In the genomic region with DNA sequence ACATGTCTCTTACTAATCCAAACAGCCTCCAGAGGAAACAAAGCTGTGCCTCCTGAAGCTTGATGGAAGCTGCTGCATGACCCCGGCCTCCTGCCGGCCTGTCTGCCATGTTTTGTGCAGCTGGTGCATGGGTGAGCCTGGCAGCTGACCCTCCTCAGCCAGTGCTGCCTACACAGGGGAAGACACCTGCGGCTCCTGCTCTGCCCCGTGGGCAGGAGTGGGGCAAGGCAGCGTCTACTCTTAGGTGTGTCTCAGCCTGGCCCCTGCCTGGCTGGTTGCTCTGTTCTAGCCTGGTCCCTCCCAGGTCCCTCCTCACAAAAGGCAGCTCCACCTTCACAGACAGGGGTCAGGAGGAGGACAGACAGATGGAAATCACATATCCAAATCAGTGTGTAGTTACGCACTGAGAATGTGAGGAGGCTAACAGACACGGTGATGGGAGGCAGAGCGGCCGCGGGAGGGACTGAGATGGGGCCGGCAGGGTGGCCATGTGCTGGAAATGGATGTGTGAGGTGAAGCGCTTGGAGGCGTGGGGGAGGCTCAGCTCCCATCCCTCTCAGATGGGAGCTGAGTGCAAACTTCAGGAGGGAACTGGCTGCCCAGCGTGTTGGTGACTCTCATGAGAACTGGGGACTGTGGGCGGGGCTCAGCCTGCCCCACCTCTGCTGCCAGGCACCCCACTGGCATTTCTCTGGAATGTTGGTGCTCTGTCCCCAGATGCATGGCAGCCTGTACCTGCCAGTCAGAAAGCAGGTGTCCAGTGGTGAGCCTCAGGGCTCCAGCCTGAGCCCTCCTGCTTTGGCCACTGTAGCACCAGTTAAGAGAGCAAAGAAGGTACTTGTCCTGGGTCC, we compare ENCODE assay signal across 23 cellular contexts. TPM values are rescaled to one million over a fixed set of nuclear protein-coding genes. Genes with fewer than 3 reads are reported as not detected.
DNase-seq lines count a peak whose midpoint lies in the region; ATAC-seq and TF ChIP-seq lines count a peak whose summit lies in the region.
"Had no signal": no experiment of that assay in that cellular context is flagged by ENCODE, and none has a peak within 500 bp of the region (broad histone marks: within the 10 kb centered on the region; RNA-seq: fewer than 3 reads in every experiment).

No MANE protein-coding gene starts in this region.

- TF ChIP-seq CTCF in BE2C (IDR thresholded peaks at IDR 0.05; ENCODE audit: low read depth, low read length), result no peak
- TF ChIP-seq CTCF in esophagus squamous epithelium (IDR thresholded peaks at IDR 0.05), result no peak
- TF ChIP-seq CTCF in neural progenitor cell (IDR thresholded peaks at IDR 0.05), result no peak
- no peak for TF ChIP-seq CTCF in PC-3 (conservative IDR thresholded peaks at IDR 0.05; ENCODE audit: low read depth, low read length)

- peak overlapping the region; percentile 20 for H3K27ac Mint-ChIP-seq in neural progenitor cell
- H3K27ac Mint-ChIP-seq in natural killer cell treated with Interleukin-12 subunit alpha and Interleukin-12 subunit beta and Interleukin-15 and Interleukin-18, amount 100 ng/mL, for 72 hours, result no peak overlapping the region
- no peak overlapping the region for H3K27ac Mint-ChIP-seq in activated CD4-positive, alpha-beta memory T cell treated with anti-CD3 and anti-CD28 coated beads for 36 hours

- H2AFZ ChIP-seq in neural progenitor cell (replicated peaks) (peak overlapping the region; percentile 42), PC-3 (ENCODE audit: low read length) (no peak overlapping the region)

- 0 out of 2 replicates have a peak, but pooled peaks cover 8% of the 10 kb centered on the region for H3K9me3 ChIP-seq in BE2C
- no peaks in the 10 kb centered on the region for H3K9me3 ChIP-seq in esophagus squamous epithelium
- H3K9me3 ChIP-seq in neural progenitor cell (ENCODE audit: low read depth), result no peaks in the 10 kb centered on the region
- peaks cover 4% of the 10 kb centered on the region; the same call in 1 of the 2 replicates for H3K9me3 ChIP-seq in PC-3 (ENCODE audit: low read length)
- H3K9me3 ChIP-seq: suprapubic skin had no signal

- H3K27me3 ChIP-seq in BE2C (no peaks in the 10 kb centered on the region), esophagus squamous epithelium (no peaks in the 10 kb centered on the region), neural progenitor cell (no peaks in the 10 kb centered on the region), PC-3 (ENCODE audit: low read length) (no peaks in the 10 kb centered on the region)
- H3K27me3 ChIP-seq: BLaER1 treated with 17β-estradiol and CSF1 and Interleukin-3, amounts not matched to agents 10 nM and 100 nM; MG63; suprapubic skin had no signal

- H3K9me3 Mint-ChIP-seq in neural progenitor cell, result peaks cover 14% of the 10 kb centered on the region
- peaks cover 5% of the 10 kb centered on the region for H3K9me3 Mint-ChIP-seq in natural killer cell treated with Interleukin-12 subunit alpha and Interleukin-12 subunit beta and Interleukin-15 and Interleukin-18, amount 100 ng/mL, for 72 hours
- peaks cover 18% of the 10 kb centered on the region for H3K9me3 Mint-ChIP-seq in activated CD4-positive, alpha-beta memory T cell treated with anti-CD3 and anti-CD28 coated beads for 36 hours

- H4K20me1 ChIP-seq in neural progenitor cell (ENCODE audit: low read depth) (no peaks in the 10 kb centered on the region), PC-3 (ENCODE audit: low read length) (no peaks in the 10 kb centered on the region)

- H3K9ac ChIP-seq in neural progenitor cell (no peak overlapping the region), PC-3 (ENCODE audit: low read length) (no peak overlapping the region)
- H3K9ac ChIP-seq: BLaER1 treated with 17β-estradiol and CSF1 and Interleukin-3, amounts not matched to agents 10 nM and 100 nM had no signal

- peak overlapping the region; percentile 4 for H3K4me3 Mint-ChIP-seq in neural progenitor cell
- no peak overlapping the region for H3K4me3 Mint-ChIP-seq in natural killer cell treated with Interleukin-12 subunit alpha and Interleukin-12 subunit beta and Interleukin-15 and Interleukin-18, amount 100 ng/mL, for 72 hours
- no peak overlapping the region for H3K4me3 Mint-ChIP-seq in activated CD4-positive, alpha-beta memory T cell treated with anti-CD3 and anti-CD28 coated beads for 36 hours

- no peak for TF ChIP-seq POLR2A in esophagus squamous epithelium (IDR thresholded peaks at IDR 0.05)

- ATAC-seq in PC-3, result no peak
- no peak for ATAC-seq in natural killer cell treated with Interleukin-12 subunit alpha and Interleukin-12 subunit beta and Interleukin-15 and Interleukin-18, amount 100 ng/mL, for 72 hours
- ATAC-seq: Panc1, sciatic nerve had no signal

- no peak overlapping the region for H3K4me2 ChIP-seq in neural progenitor cell
- no peak overlapping the region for H3K4me2 ChIP-seq in PC-3 (ENCODE audit: low read length)
- H3K4me2 ChIP-seq: BLaER1 treated with 17β-estradiol and CSF1 and Interleukin-3, amounts not matched to agents 10 nM and 100 nM had no signal

- peaks cover 10% of the 10 kb centered on the region for H3K27me3 Mint-ChIP-seq in neural progenitor cell (ENCODE audit: insufficient read depth, low read depth)
- no peaks in the 10 kb centered on the region for H3K27me3 Mint-ChIP-seq in natural killer cell treated with Interleukin-12 subunit alpha and Interleukin-12 subunit beta and Interleukin-15 and Interleukin-18, amount 100 ng/mL, for 72 hours
- no peaks in the 10 kb centered on the region for H3K27me3 Mint-ChIP-seq in activated CD4-positive, alpha-beta memory T cell treated with anti-CD3 and anti-CD28 coated beads for 36 hours

- CTCF ChIA-PET in PC-3 (lab: Charles Lee), result no interaction called here
- CTCF ChIA-PET in activated CD4-positive, alpha-beta memory T cell treated with anti-CD3 and anti-CD28 coated beads for 36 hours (lab: Charles Lee), result interaction anchor here (0.6 to 1.1 kb wide), 3 partner anchors 23 to 96 kb away, joined by 3 read pairs; no protein-coding TSS in a partner anchor

- H3K79me2 ChIP-seq in neural progenitor cell (ENCODE audit: low read depth), result no peaks in the 10 kb centered on the region
- H3K79me2 ChIP-seq in PC-3 (ENCODE audit: low read length), result peaks cover 15% of the 10 kb centered on the region; the same call in 1 of the 2 replicates

- H3K4me3 ChIP-seq in BE2C (ENCODE audit: low read depth, low read length) (no peak overlapping the region), esophagus squamous epithelium (no peak overlapping the region), neural progenitor cell (no peak overlapping the region), PC-3 (ENCODE audit: low read length) (no peak overlapping the region)
- H3K4me3 ChIP-seq: BLaER1 treated with 17β-estradiol and CSF1 and Interleukin-3, amounts not matched to agents 10 nM and 100 nM; MG63; SK-N-MC; suprapubic skin had no signal

- no peaks in the 10 kb centered on the region for H3K9me2 ChIP-seq in PC-3 (replicated peaks; ENCODE audit: low read length)

- H3K4me1 Mint-ChIP-seq in neural progenitor cell, result peaks cover 34% of the 10 kb centered on the region
- peaks cover 0 to 7% of the 10 kb centered on the region in 2 donors for H3K4me1 Mint-ChIP-seq in natural killer cell treated with Interleukin-12 subunit alpha and Interleukin-12 subunit beta and Interleukin-15 and Interleukin-18, amount 100 ng/mL, for 72 hours (ENCODE audit: low read depth in 2 of 2)
- H3K4me1 Mint-ChIP-seq in activated CD4-positive, alpha-beta memory T cell treated with anti-CD3 and anti-CD28 coated beads for 36 hours (ENCODE audit: low read depth), result peaks cover 15% of the 10 kb centered on the region

- 57 to 76% methylated on average over 7 to 10 of the region's 15 CpGs for WGBS in esophagus squamous epithelium, 2 donors

- DNase-seq in BE2C (peak; percentile 26), NCI-H526 (lab: John Stamatoyannopoulos, UW) (peak; percentile 76 to 82), esophagus squamous epithelium (lab: John Stamatoyannopoulos, UW) (no peak), neural progenitor cell (ENCODE audit: low spot score) (no peak), NCI-H748 treated with DMSO at 0.1 percent for 48 hours (lab: John Stamatoyannopoulos, UW) (no peak), PC-3 (no peak)
- DNase-seq in natural killer cell treated with Interleukin-12 subunit alpha and Interleukin-12 subunit beta and Interleukin-15 and Interleukin-18, amount 100 ng/mL, for 72 hours (ENCODE audit: low spot score), result no peak
- no peak for DNase-seq in activated CD4-positive, alpha-beta memory T cell treated with anti-CD3 and anti-CD28 coated beads for 36 hours
- DNase-seq: activated CD4-positive, alpha-beta T cell treated with anti-CD3 and anti-CD28 coated beads, Interleukin-2, amount 50 U/mL, for 4 hours; activated gamma-delta T cell; amniotic stem cell; Calu3; HCEC 1CT; MG63; NCI-H1417 treated with DMSO at 0.1 percent for 48 hours; NCI-H2171; occipital lobe had no signal

- BruUV-seq in PC-3 (replicated peaks; lab: Mats Ljungman, UMichigan), result no TSS peak

- no peaks in the 10 kb centered on the region for H3K36me3 Mint-ChIP-seq in neural progenitor cell
- peaks cover 8% of the 10 kb centered on the region for H3K36me3 Mint-ChIP-seq in natural killer cell treated with Interleukin-12 subunit alpha and Interleukin-12 subunit beta and Interleukin-15 and Interleukin-18, amount 100 ng/mL, for 72 hours
- H3K36me3 Mint-ChIP-seq in activated CD4-positive, alpha-beta memory T cell treated with anti-CD3 and anti-CD28 coated beads for 36 hours, result peaks cover 15% of the 10 kb centered on the region

- no peaks in the 10 kb centered on the region for H3F3A ChIP-seq in neural progenitor cell (ENCODE audit: low read depth)
- H3F3A ChIP-seq in PC-3 (ENCODE audit: low read length, unreplicated experiment), result no peaks in the 10 kb centered on the region

- H3K36me3 ChIP-seq in BE2C, result peaks cover 4% of the 10 kb centered on the region
- peaks cover 0 to 5% (median 0%) of the 10 kb centered on the region in 3 donors for H3K36me3 ChIP-seq in esophagus squamous epithelium
- H3K36me3 ChIP-seq in neural progenitor cell, result no peaks in the 10 kb centered on the region
- peaks cover 13% of the 10 kb centered on the region for H3K36me3 ChIP-seq in PC-3 (ENCODE audit: low read depth, low read length)
- H3K36me3 ChIP-seq: suprapubic skin had no signal

- H3K27ac ChIP-seq in esophagus squamous epithelium, result peak overlapping the region; percentile 80 to 89 (median 84)
- H3K27ac ChIP-seq in neural progenitor cell, result no peak overlapping the region
- no peak overlapping the region for H3K27ac ChIP-seq in PC-3 (ENCODE audit: low read length)
- H3K27ac ChIP-seq: BLaER1 treated with 17β-estradiol and CSF1 and Interleukin-3, amounts not matched to agents 10 nM and 100 nM; HL-60; SK-N-MC; suprapubic skin had no signal

- intact Hi-C loops in esophagus squamous epithelium (cut with DNase I) (no loop called here), PC-3 (cut with micrococcal nuclease) (no loop called here)
- intact Hi-C loops in activated CD4-positive, alpha-beta memory T cell treated with anti-CD3 and anti-CD28 coated beads for 36 hours (cut with micrococcal nuclease), result no loop called here

- POLR2A ChIA-PET in PC-3 (lab: Charles Lee; ENCODE audit: unreplicated experiment), result no interaction called here
- POLR2A ChIA-PET in activated CD4-positive, alpha-beta memory T cell treated with anti-CD3 and anti-CD28 coated beads for 36 hours (lab: Charles Lee), result no interaction called here

- H3K4me1 ChIP-seq in BE2C (peaks cover 10% of the 10 kb centered on the region), esophagus squamous epithelium (peaks cover 33 to 89% (median 63%) of the 10 kb centered on the region in 3 donors), neural progenitor cell (peaks cover 14% of the 10 kb centered on the region), PC-3 (ENCODE audit: insufficient read depth, low read length) (no peaks in the 10 kb centered on the region)

RNA-seq across cellular contexts. Expression of a gene that starts 43.4 kb away (rescaled TPM):
- polyA plus RNA-seq in BE2C (2012; ENCODE audit: insufficient read depth, insufficient read length, low read depth), result 3.4 TPM
- 10 to 100 TPM in 2 of 4 donors, 1 to 10 TPM in 2; 8.9 to 15.4 (median 11.9) TPM for total RNA-seq in esophagus squamous epithelium
- 0.36 and 0.71 TPM in 2 replicates for total RNA-seq in neural progenitor cell (ENCODE audit: low replicate concordance)
- 4.7 and 7.8 TPM in 2 replicates for total RNA-seq in PC-3 (2014; rRNA removed)
- total RNA-seq in natural killer cell treated with Interleukin-12 subunit alpha and Interleukin-12 subunit beta and Interleukin-15 and Interleukin-18, amount 100 ng/mL, for 72 hours, result 10 to 100 TPM in 1 of 2 donors, 1 to 10 TPM in 1; 2.3 to 10.7 TPM
- total RNA-seq in activated CD4-positive, alpha-beta memory T cell treated with anti-CD3 and anti-CD28 coated beads for 36 hours, result 1 to 10 TPM; 3.6 to 4.0 TPM

Comparison
In these comparisons a context has a peak if more than half of its experiments do, and no peak if none do; other contexts are left out.
1. DNase-seq: peak in BE2C (single experiment) and NCI-H526 (2 of 2); none in esophagus squamous epithelium (single experiment), neural progenitor cell (single experiment), NCI-H748 treated with DMSO at 0.1 percent for 48 hours (single experiment), PC-3 (single experiment), natural killer cell treated with Interleukin-12 subunit alpha and Interleukin-12 subunit beta and Interleukin-15 and Interleukin-18, amount 100 ng/mL, for 72 hours (single experiment) and activated CD4-positive, alpha-beta memory T cell treated with anti-CD3 and anti-CD28 coated beads for 36 hours (single experiment).
2. H3K27ac ChIP-seq: peak in esophagus squamous epithelium (4 of 4); none in neural progenitor cell (single experiment) and PC-3 (single experiment).